ENCODE assay signal across 1 cellular context in the genomic region with DNA sequence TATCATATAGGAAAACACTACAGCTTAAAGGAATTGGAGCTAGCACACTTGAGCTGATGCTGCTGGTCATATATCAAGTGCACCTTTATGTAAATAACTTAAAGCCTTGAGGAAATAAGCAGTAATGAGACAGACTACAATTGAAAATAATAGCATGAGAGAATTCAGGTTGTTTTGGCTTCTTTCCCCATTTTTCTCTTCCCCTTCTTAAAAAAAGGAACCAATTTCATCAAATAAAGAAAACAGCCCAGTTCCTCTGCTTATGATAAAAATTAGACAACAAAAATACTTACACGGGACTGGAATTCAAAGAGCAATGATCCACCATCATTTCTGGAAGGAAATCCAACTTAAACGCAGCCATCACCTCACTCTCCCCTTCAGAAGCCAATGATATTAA.
TF ChIP-seq lines count a peak whose summit lies in the region.

No MANE protein-coding gene starts in this region.

TF ChIP-seq in endothelial cell of umbilical vein, 7 proteins besides CTCF, POLR2A, EP300 and RAD21:
- TF ChIP-seq FOS (IDR thresholded peaks at IDR 0.05; ENCODE audit: borderline replicate concordance, insufficient read depth, low read length) (no peak), MYC (IDR thresholded peaks at IDR 0.05; ENCODE audit: low read depth, low read length) (no peak), EZH2 (IDR thresholded peaks at IDR 0.05; ENCODE audit: borderline replicate concordance, low read depth, low read length, severe bottlenecking) (no peak), JUN (IDR thresholded peaks at IDR 0.05; ENCODE audit: borderline replicate concordance, insufficient read depth, insufficient read length, low read depth) (no peak)
TF ChIP-seq in endothelial cell of umbilical vein: peak in this region for 0.
